In the genomic region with DNA sequence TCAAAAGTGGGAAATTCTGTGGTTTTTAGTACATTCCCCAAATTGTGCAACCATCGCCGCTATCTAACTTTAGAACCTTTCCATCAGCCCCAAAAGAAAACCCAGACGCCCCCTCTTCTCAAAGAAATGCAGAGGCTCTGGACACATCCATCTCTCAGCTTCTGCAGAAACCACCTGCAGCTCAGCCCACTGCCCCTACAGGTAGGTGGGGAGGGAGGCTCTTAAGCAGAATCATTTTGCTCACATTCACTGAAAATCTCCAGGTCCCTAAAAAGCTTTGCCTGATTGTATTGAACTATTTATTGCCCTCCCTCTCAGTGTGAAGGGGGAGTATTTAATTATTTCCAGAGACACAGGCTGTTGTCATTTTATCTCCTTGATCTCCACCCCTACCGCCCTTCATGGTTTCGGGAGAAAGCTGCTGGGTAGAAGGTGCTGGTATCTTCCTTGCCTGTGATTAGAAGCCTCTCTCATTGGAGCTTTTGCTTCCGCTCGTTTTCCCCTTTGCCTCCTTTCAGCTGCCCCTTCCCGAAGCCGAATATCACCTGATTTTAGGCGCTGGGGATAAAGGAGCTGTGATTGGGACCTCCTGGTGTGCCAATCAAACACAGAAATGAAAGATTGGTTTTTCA, we compare ENCODE assay signal across 15 cellular contexts.
DNase-seq lines count a peak whose midpoint lies in the region; ATAC-seq and TF ChIP-seq lines count a peak whose summit lies in the region.
"Had no signal": no experiment of that assay in that cellular context is flagged by ENCODE, and none has a peak within 500 bp of the region (broad histone marks: within the 10 kb centered on the region; RNA-seq: fewer than 3 reads in every experiment).

No MANE protein-coding gene starts in this region.

- CTCF ChIA-PET in Caco-2 (lab: Charles Lee): interaction anchor here (0.6 to 2.0 kb wide), 5 partner anchors 9 to 104 kb away, joined by 3 to 8 read pairs (median 3); no protein-coding TSS in a partner anchor

- peak overlapping the region; percentile 0 for H3K4me3 Mint-ChIP-seq in Caco-2 (ENCODE audit: unreplicated experiment)
- peak overlapping the region in 4 of 5 experiments; percentile 36 to 69 (median 42) for H3K4me3 Mint-ChIP-seq in brain
- peak overlapping the region; percentile 48 for H3K4me3 Mint-ChIP-seq in neural progenitor cell

- no peaks in the 10 kb centered on the region for H3K9me3 ChIP-seq in Caco-2
- H3K9me3 ChIP-seq in HUES48 (ENCODE audit: control insufficient read depth, insufficient read depth, low read length): no peaks in the 10 kb centered on the region
- H3K9me3 ChIP-seq in neural progenitor cell (ENCODE audit: low read depth): no peaks in the 10 kb centered on the region
- H3K9me3 ChIP-seq in thyroid gland: no peaks in the 10 kb centered on the region
- H3K9me3 ChIP-seq: thoracic aorta had no signal

- peaks cover 19% of the 10 kb centered on the region for H3K27me3 Mint-ChIP-seq in Caco-2 (ENCODE audit: insufficient read depth, unreplicated experiment)
- peaks cover 12% of the 10 kb centered on the region for H3K27me3 Mint-ChIP-seq in brain
- H3K27me3 Mint-ChIP-seq in neural progenitor cell (ENCODE audit: insufficient read depth, low read depth): peaks cover 19% of the 10 kb centered on the region

- H3K9me3 Mint-ChIP-seq in Caco-2 (ENCODE audit: unreplicated experiment) (no peaks in the 10 kb centered on the region), brain (peaks cover 0 to 4% (median 0%) of the 10 kb centered on the region in 5 experiments), neural progenitor cell (no peaks in the 10 kb centered on the region)

- peaks cover 31% of the 10 kb centered on the region for H3F3A ChIP-seq in neural progenitor cell (ENCODE audit: low read depth)

- H3K27ac Mint-ChIP-seq in Caco-2 (ENCODE audit: unreplicated experiment) (no peak overlapping the region), brain (peak overlapping the region; percentile 29 to 95 (median 64)), neural progenitor cell (peak overlapping the region; percentile 83)

- H3K9ac ChIP-seq in HUES48 (ENCODE audit: low read depth, low read length) (0 out of 2 replicates have a peak overlapping the region, but pooled peaks have one; percentile 20), neural progenitor cell (no peak overlapping the region)

- TF ChIP-seq CTCF in Caco-2 (IDR thresholded peaks at IDR 0.05; ENCODE audit: insufficient read depth in 1 of 2, low read depth in 1 of 2, low read length in 1 of 2, severe bottlenecking in 1 of 2, unreplicated experiment in 1 of 2): no peak
- no peak for TF ChIP-seq CTCF in brain (conservative IDR thresholded peaks at IDR 0.05)
- no peak for TF ChIP-seq CTCF in neural progenitor cell (IDR thresholded peaks at IDR 0.05)
- TF ChIP-seq CTCF in thyroid gland (IDR thresholded peaks at IDR 0.05): no peak

- H3K27ac ChIP-seq in HUES48 (ENCODE audit: low read depth, low read length) (peak overlapping the region; percentile 72), neural progenitor cell (no peak overlapping the region), thyroid gland (no peak overlapping the region)
- H3K27ac ChIP-seq: thoracic aorta had no signal

- peak overlapping the region; percentile 68 for H3K4me2 ChIP-seq in neural progenitor cell

- H3K36me3 ChIP-seq in Caco-2 (ENCODE audit: control insufficient read depth, insufficient read depth, low read length): no peaks in the 10 kb centered on the region
- H3K36me3 ChIP-seq in HUES48 (ENCODE audit: control insufficient read depth, insufficient read depth, low read length): no peaks in the 10 kb centered on the region
- H3K36me3 ChIP-seq in neural progenitor cell: no peaks in the 10 kb centered on the region
- H3K36me3 ChIP-seq in thyroid gland: no peaks in the 10 kb centered on the region
- H3K36me3 ChIP-seq: thoracic aorta had no signal

- intact Hi-C loops in Caco-2 (cut with micrococcal nuclease; ENCODE audit: unreplicated experiment) (no loop called here), thyroid gland (cut with DNase I) (no loop called here)

- peak overlapping the region; percentile 71 for H2AFZ ChIP-seq in neural progenitor cell (replicated peaks)

- BruUV-seq in Caco-2 (replicated peaks; lab: Mats Ljungman, UMichigan): no TSS peak

- TF ChIP-seq POLR2A in thyroid gland (IDR thresholded peaks at IDR 0.05): no peak

- DNase-seq in Caco-2: no peak
- DNase-seq in neural progenitor cell (ENCODE audit: low spot score): peak; percentile 21
- no peak for DNase-seq in glomerular visceral epithelial cell (ENCODE audit: extremely low spot score)
- DNase-seq in thyroid gland: no peak
- DNase-seq: activated CD4-positive, CD25-positive, alpha-beta regulatory T cell; activated CD8-positive, alpha-beta memory T cell treated with anti-CD3 and anti-CD28 coated beads, Interleukin-2, amount 50 U/mL, for 4 hours; activated naive CD4-positive, alpha-beta T cell treated with anti-CD3 and anti-CD28 coated beads, Interleukin-2, amount 50 U/mL, for 16 hours; central memory CD4-positive, alpha-beta T cell; midbrain; MM.1S; NCI-H2227 treated with DMSO at 0.1 percent for 48 hours had no signal

- POLR2A ChIA-PET in Caco-2 (lab: Charles Lee): no interaction called here

- no peak for ATAC-seq in GM21529 (IDR thresholded peaks at IDR 0.05; ENCODE audit: unreplicated experiment)

- H3K36me3 Mint-ChIP-seq in Caco-2 (ENCODE audit: insufficient read depth, unreplicated experiment) (no peaks in the 10 kb centered on the region), brain (no peaks in the 10 kb centered on the region), neural progenitor cell (no peaks in the 10 kb centered on the region)

- H3K4me1 Mint-ChIP-seq in Caco-2 (ENCODE audit: low read depth, unreplicated experiment): no peaks in the 10 kb centered on the region
- H3K4me1 Mint-ChIP-seq in brain: peaks cover 90% of the 10 kb centered on the region
- peaks cover 86% of the 10 kb centered on the region for H3K4me1 Mint-ChIP-seq in neural progenitor cell

- H3K4me1 ChIP-seq in Caco-2: peaks cover 31% of the 10 kb centered on the region
- H3K4me1 ChIP-seq in HUES48 (ENCODE audit: control insufficient read depth, insufficient read depth, low read length): peaks cover 28% of the 10 kb centered on the region
- H3K4me1 ChIP-seq in neural progenitor cell: peaks cover 33% of the 10 kb centered on the region
- H3K4me1 ChIP-seq in thyroid gland: no peaks in the 10 kb centered on the region

- WGBS in thyroid gland, 2 donors: 22 to 25% methylated on average over 10 of the region's 10 CpGs

- H3K79me2 ChIP-seq in neural progenitor cell (ENCODE audit: low read depth): no peaks in the 10 kb centered on the region

- H3K4me3 ChIP-seq in Caco-2 (ENCODE audit: low read depth, low read length): no peak overlapping the region
- H3K4me3 ChIP-seq in HUES48 (ENCODE audit: low read depth, low read length): peak overlapping the region; percentile 17
- H3K4me3 ChIP-seq in neural progenitor cell: peak overlapping the region; percentile 5
- H3K4me3 ChIP-seq in thyroid gland (replicated peaks in 1 of 3): no peak overlapping the region
- H3K4me3 ChIP-seq: thoracic aorta had no signal

- H4K20me1 ChIP-seq in neural progenitor cell (ENCODE audit: low read depth): no peaks in the 10 kb centered on the region

- H3K27me3 ChIP-seq in Caco-2 (replicated peaks; ENCODE audit: control insufficient read depth, insufficient read depth, low read length): peaks cover 2% of the 10 kb centered on the region
- no peaks in the 10 kb centered on the region; the same call in 1 of the 2 replicates for H3K27me3 ChIP-seq in HUES48 (ENCODE audit: control insufficient read depth, insufficient read depth, low read length)
- H3K27me3 ChIP-seq in neural progenitor cell: no peaks in the 10 kb centered on the region
- no peaks in the 10 kb centered on the region for H3K27me3 ChIP-seq in thyroid gland

Comparison
In these comparisons a context has a peak if more than half of its experiments do, and no peak if none do; other contexts are left out.
1. H3K4me3 ChIP-seq: peak in HUES48 (single experiment) and neural progenitor cell (single experiment); none in Caco-2 (single experiment) and thyroid gland (0 of 3).
2. Peak in every context shown above with its lines, with median percentiles within 50 percentile points of each other: H3K4me3 Mint-ChIP-seq.